ENCODE assay signal across 8 cellular contexts in the genomic region with DNA sequence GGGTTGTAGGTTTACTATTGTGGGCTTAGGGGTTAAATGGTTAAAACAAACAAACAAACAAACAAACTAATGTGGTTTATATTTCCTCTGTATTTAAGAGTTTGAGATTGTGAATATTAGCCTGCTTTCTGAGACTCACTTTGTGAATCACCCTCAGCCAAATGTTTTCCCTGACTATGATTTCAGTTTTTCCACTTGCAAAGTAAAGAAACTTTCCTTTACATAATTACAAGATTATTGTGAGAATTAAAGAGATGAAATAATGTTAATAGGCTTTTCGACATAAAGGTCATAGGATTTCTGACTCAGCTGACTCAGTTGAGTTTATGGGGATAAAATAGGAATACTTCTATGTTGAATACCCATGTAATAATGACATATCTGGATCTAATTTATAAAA. TPM values are rescaled to one million over a fixed set of nuclear protein-coding genes. Genes with fewer than 3 reads are reported as not detected.
DNase-seq lines count a peak whose midpoint lies in the region; ATAC-seq and TF ChIP-seq lines count a peak whose summit lies in the region.

No MANE protein-coding gene starts in this region.

- RAD21 ChIA-PET in HCT116 (lab: Charles Lee; ENCODE audit: low non-redundant PET in 1 of 2, low total read pairs in 2 of 2, uncharacterized antibody in 2 of 2, unreplicated experiment in 2 of 2): interaction anchor here in 1 of 2 experiments (0.8 kb wide), 1 partner anchor 155 kb away, joined by 3 read pairs; no protein-coding TSS in a partner anchor

- no peak for ATAC-seq in HCT116

- H3K9me3 ChIP-seq in HCT116 (ENCODE audit: control insufficient read depth in 1 of 2, insufficient read depth in 1 of 2, low read depth in 1 of 2, low read length in 2 of 2) (no peaks in the 10 kb centered on the region; a peak in 2 of 4 replicates), iPS-18c (ENCODE audit: control insufficient read depth, insufficient read depth, low read length) (no peaks in the 10 kb centered on the region), stomach (peaks cover 0 to 4% (median 0%) of the 10 kb centered on the region in 4 donors)

- no peak for TF ChIP-seq EP300 in stomach (IDR thresholded peaks at IDR 0.05)

- intact Hi-C loops in HCT116 (cut with micrococcal nuclease): loop anchor here (5.0 kb wide), 3 partner anchors 73 to 218 kb away; no protein-coding TSS in a partner anchor
- intact Hi-C loops in stomach (cut with DNase I; ENCODE audit: low total_unique reads): no loop called here

- H3K9ac ChIP-seq in HCT116 (ENCODE audit: low read length): peak overlapping the region; percentile 97

- no peaks in the 10 kb centered on the region for H3K9me2 ChIP-seq in HCT116 (ENCODE audit: insufficient read depth)

- H4K20me1 ChIP-seq in HCT116 (ENCODE audit: insufficient read depth): no peaks in the 10 kb centered on the region

- POLR2A ChIA-PET in HCT116 (lab: Charles Lee): interaction anchor here (1.2 to 2.8 kb wide), 2 partner anchors 8 to 15 kb away, joined by 3 to 14 read pairs; no protein-coding TSS in a partner anchor

- H3K36me3 ChIP-seq in HCT116 (ENCODE audit: control insufficient read depth in 1 of 2, insufficient read depth in 2 of 2, low read length in 2 of 2) (peaks cover 0 to 16% of the 10 kb centered on the region in 2 experiments; a peak in 1 of 4 replicates), stomach (no peaks in the 10 kb centered on the region)

- peak overlapping the region; percentile 95 for H3K4me2 ChIP-seq in HCT116 (ENCODE audit: low read length)

- no peaks in the 10 kb centered on the region for H3K27me3 ChIP-seq in HCT116 (ENCODE audit: insufficient read depth, low read length)
- H3K27me3 ChIP-seq in stomach: peaks cover 0 to 8% (median 0%) of the 10 kb centered on the region in 3 donors

- DNase-seq in HCT116 (ENCODE audit: low read depth, low spot score) (no peak), astrocyte of the hippocampus (ENCODE audit: low read depth, low spot score) (peak; percentile 30), stomach (no peak), GM19238 (ENCODE audit: insufficient read length, low spot score) (no peak), hypothalamus (lab: John Stamatoyannopoulos, UW) (no peak), NCI-H345 treated with DMSO at 0.1 percent for 48 hours (lab: John Stamatoyannopoulos, UW; ENCODE audit: unreplicated experiment) (no peak), AG08396 (ENCODE audit: low spot score) (no peak)

- TF ChIP-seq RAD21 in HCT116 (IDR thresholded peaks at IDR 0.05; ENCODE audit: low read depth): no peak

- H3K79me2 ChIP-seq in HCT116 (ENCODE audit: insufficient read depth, low read length): peaks cover 85% of the 10 kb centered on the region

- no peak overlapping the region for H2AFZ ChIP-seq in HCT116 (ENCODE audit: low read depth, low read length, poor library complexity, severe bottlenecking)

- TF ChIP-seq CTCF in HCT116 (IDR thresholded peaks at IDR 0.05 in 2 of 3, conservative IDR thresholded peaks at IDR 0.05 in 1 of 3; ENCODE audit: borderline replicate concordance in 1 of 3, insufficient read depth in 1 of 3, low read depth in 2 of 3, low read length in 2 of 3): no peak
- no peak for TF ChIP-seq CTCF in stomach (IDR thresholded peaks at IDR 0.05)

- peak overlapping the region; percentile 98 for H3K27ac ChIP-seq in HCT116 (ENCODE audit: low read depth, low read length)
- H3K27ac ChIP-seq in stomach: peak overlapping the region in 4 of 5 donors; percentile 97 to 100 (median 98)

- TF ChIP-seq POLR2A in HCT116 (IDR thresholded peaks at IDR 0.05; ENCODE audit: borderline replicate concordance, extremely low read depth, insufficient read depth, insufficient read length) (no peak), stomach (IDR thresholded peaks at IDR 0.05) (no peak)

- no TSS peak for BruUV-seq in HCT116 (replicated peaks; lab: Mats Ljungman, UMichigan)

- 8 to 39% (median 20%) methylated on average over 1 of the region's 1 CpG for WGBS in stomach, 5 donors

- CTCF ChIA-PET in HCT116 (lab: Charles Lee): interaction anchor here (1.3 kb wide), 1 partner anchor 452 kb away, joined by 3 read pairs; no protein-coding TSS in a partner anchor

- H3K4me3 ChIP-seq in HCT116 (replicated peaks in 1 of 2; ENCODE audit: low read depth in 1 of 2, low read length in 2 of 2): peak overlapping the region; percentile 80 to 90
- peak overlapping the region; percentile 93; the same call in 1 of the 2 replicates for H3K4me3 ChIP-seq in iPS-18c (ENCODE audit: insufficient read depth, low read depth, low read length)
- H3K4me3 ChIP-seq in stomach: peak overlapping the region; percentile 55 to 74 (median 67)

- peaks cover 36 to 68% of the 10 kb centered on the region in 2 experiments for H3K4me1 ChIP-seq in HCT116 (ENCODE audit: control insufficient read depth in 1 of 2, insufficient read depth in 2 of 2, low read length in 2 of 2)
- H3K4me1 ChIP-seq in stomach: peaks cover 0 to 43% (median 20%) of the 10 kb centered on the region in 4 donors

TF ChIP-seq in HCT116, 20 proteins besides CTCF, POLR2A, EP300 and RAD21:
- TF ChIP-seq POLR2AphosphoS5 (IDR thresholded peaks at IDR 0.05; ENCODE audit: low read depth, low read length): 0 out of 2 replicates have a peak, but pooled peaks have one; percentile 5
- TF ChIP-seq JUND (IDR thresholded peaks at IDR 0.05): peak; percentile 18; the same call in 1 of the 2 replicates
- TF ChIP-seq SIN3A (IDR thresholded peaks at IDR 0.05; ENCODE audit: low read depth): 0 out of 2 replicates have a peak, but pooled peaks have one; percentile 19
- TF ChIP-seq SRF (IDR thresholded peaks at IDR 0.05; ENCODE audit: low read depth): no peak

RNA-seq across cellular contexts. Expression of a gene that starts 2.9 kb away (rescaled TPM):
- 76.0 TPM for total RNA-seq in HCT116 (2021; ENCODE audit: unreplicated experiment)
- polyA plus RNA-seq in HCT116 (2012): 26.7 and 31.2 TPM in 2 replicates
- total RNA-seq in stomach: 100 to 1,000 TPM in 2 of 5 donors, 10 to 100 TPM in 2, 1 to 10 TPM in 1; 4.9 to 179 (median 56.7) TPM
- polyA plus RNA-seq in stomach: 10 to 100 TPM in 2 of 3 donors, 1 to 10 TPM in 1; 8.2 to 36.5 (median 25.3) TPM
